ENCODE assay signal across 8 cellular contexts in the genomic region with DNA sequence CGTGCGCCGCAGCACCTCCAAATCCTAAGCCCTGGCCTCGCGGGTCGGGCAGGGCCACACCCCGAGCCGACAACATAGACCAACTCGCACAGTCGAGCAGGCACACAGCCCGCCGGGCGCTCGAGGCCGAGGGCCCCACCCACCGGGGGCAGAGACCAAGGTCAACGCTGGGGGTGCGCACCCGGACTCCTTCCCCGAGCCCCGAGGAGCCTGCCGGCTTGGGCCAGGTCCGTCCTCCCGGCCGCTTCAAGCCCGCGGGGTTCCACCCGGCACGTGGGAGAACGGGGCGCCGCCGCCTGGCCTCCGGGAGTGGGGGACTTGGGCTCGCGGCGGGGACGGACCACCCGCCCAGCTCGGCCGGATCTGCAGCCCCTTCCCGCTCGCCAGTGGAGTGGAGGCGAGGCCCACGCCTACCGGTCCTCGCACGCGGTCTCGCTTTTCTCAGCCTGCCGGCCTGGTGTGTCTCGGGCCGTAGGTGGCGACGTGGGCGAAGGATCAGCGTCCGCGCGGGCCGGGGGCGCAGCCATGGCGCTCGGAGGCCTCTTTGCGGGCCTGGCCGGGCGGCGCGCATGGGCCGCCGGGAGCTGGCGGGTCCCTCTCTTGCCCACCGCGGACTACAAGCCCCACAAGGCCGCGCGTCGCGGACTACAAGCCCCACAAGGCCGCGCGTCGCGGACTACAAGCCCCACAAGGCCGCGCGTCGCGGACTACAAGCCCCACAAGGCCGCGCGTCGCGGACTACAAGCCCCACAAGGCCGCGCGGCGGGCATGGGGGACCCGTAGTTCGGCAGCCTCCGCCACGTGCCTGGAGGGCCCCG. TPM values are rescaled to one million over a fixed set of nuclear protein-coding genes. Genes with fewer than 3 reads are reported as not detected.
DNase-seq lines count a peak whose midpoint lies in the region; ATAC-seq and TF ChIP-seq lines count a peak whose summit lies in the region.

Gene UCKL1 (minus strand): TSS at position 571 of the 818 bp plus-strand sequence. CDS start 44 bp downstream, at position 527.

- peak within 1 kb of the TSS; percentile 100 for H3K4me2 ChIP-seq in neural progenitor cell

- TF ChIP-seq POLR2A in Raji (IDR thresholded peaks at IDR 0.05; ENCODE audit: insufficient read depth, low read depth, low read length): peak; percentile 88

- peak; percentile 51 for ATAC-seq in GM21526 (IDR thresholded peaks at IDR 0.05; ENCODE audit: low FRiP score, unreplicated experiment)

- peak within 1 kb of the TSS; percentile 87 for H3K4me3 Mint-ChIP-seq in neural progenitor cell

- H3K9me3 ChIP-seq in neural progenitor cell (ENCODE audit: low read depth): no peaks in the 10 kb centered on the region

- H3K9ac ChIP-seq in neural progenitor cell: peak within 1 kb of the TSS; percentile 93

- H3K4me1 Mint-ChIP-seq in neural progenitor cell: peaks cover 25% of the 10 kb centered on the region

- peak within 1 kb of the TSS; percentile 96 for H2AFZ ChIP-seq in neural progenitor cell (replicated peaks)

- no peaks in the 10 kb centered on the region for H3K27me3 ChIP-seq in neural progenitor cell

- peaks cover 51% of the 10 kb centered on the region for H3K79me2 ChIP-seq in neural progenitor cell (ENCODE audit: low read depth)

- peaks cover 31% of the 10 kb centered on the region for H3F3A ChIP-seq in neural progenitor cell (ENCODE audit: low read depth)

- H3K4me1 ChIP-seq in neural progenitor cell: peaks cover 24% of the 10 kb centered on the region

- peaks cover 5% of the 10 kb centered on the region for H3K36me3 Mint-ChIP-seq in neural progenitor cell

- DNase-seq in DMS79 (lab: John Stamatoyannopoulos, UW): peak; percentile 77
- peak; percentile 98 for DNase-seq in HuH-7.5 (ENCODE audit: low spot score)
- DNase-seq in activated gamma-delta T cell treated with Interleukin-2 at 50 U/mL for 16 hours: peak; percentile 87
- peak; percentile 93 for DNase-seq in fibroblast of villous mesenchyme (ENCODE audit: low read depth)
- peak; percentile 98 for DNase-seq in neural progenitor cell (ENCODE audit: low spot score)
- peak; percentile 83 for DNase-seq in stromal cell of bone marrow (ENCODE audit: low read depth)

- peak within 1 kb of the TSS; percentile 83 for H3K4me3 ChIP-seq in fibroblast of villous mesenchyme (ENCODE audit: low read depth, low read length)
- H3K4me3 ChIP-seq in neural progenitor cell: peak within 1 kb of the TSS; percentile 100

- no peak for TF ChIP-seq CTCF in fibroblast of villous mesenchyme (IDR thresholded peaks at IDR 0.05; ENCODE audit: insufficient read depth, low read depth, low read length)
- TF ChIP-seq CTCF in neural progenitor cell (IDR thresholded peaks at IDR 0.05): peak; percentile 9

- no peak within 1 kb of the TSS for H3K27ac ChIP-seq in neural progenitor cell

- peaks cover 2% of the 10 kb centered on the region for H3K27me3 Mint-ChIP-seq in neural progenitor cell (ENCODE audit: insufficient read depth, low read depth)

- peaks cover 60% of the 10 kb centered on the region for H4K20me1 ChIP-seq in neural progenitor cell (ENCODE audit: low read depth)

- H3K36me3 ChIP-seq in neural progenitor cell: no peaks in the 10 kb centered on the region

- H3K9me3 Mint-ChIP-seq in neural progenitor cell: no peaks in the 10 kb centered on the region

- no peak within 1 kb of the TSS for H3K27ac Mint-ChIP-seq in neural progenitor cell

RNA-seq across cellular contexts. Expression of gene UCKL1, which starts in this region (rescaled TPM):
- total RNA-seq in fibroblast of villous mesenchyme (20.9 and 25.0 TPM in 2 replicates), neural progenitor cell (ENCODE audit: low replicate concordance) (10.8 and 22.7 TPM in 2 replicates)
